13 cellular contexts compared by ENCODE assay signal in genomic region chr1:183821309-183822080, GRCh38. TPM values are rescaled to one million over a fixed set of nuclear protein-coding genes. Genes with fewer than 3 reads are reported as not detected.
DNase-seq lines count a peak whose midpoint lies in the region; ATAC-seq and TF ChIP-seq lines count a peak whose summit lies in the region.
"Had no signal": no experiment of that assay in that cellular context is flagged by ENCODE, and none has a peak within 500 bp of the region (broad histone marks: within the 10 kb centered on the region; RNA-seq: fewer than 3 reads in every experiment).

No MANE protein-coding gene starts in this region.

- peak overlapping the region; percentile 75 for H2AFZ ChIP-seq in Loucy (ENCODE audit: low read length)
- H2AFZ ChIP-seq: neural progenitor cell had no signal

- H3K27ac Mint-ChIP-seq in activated naive CD4-positive, alpha-beta T cell treated with anti-CD3 and anti-CD28 coated beads, Interleukin-2, amount 10 ng/mL, durations not matched to agents 7 days and 5 days = no peak overlapping the region
- H3K27ac Mint-ChIP-seq: CD4-positive, alpha-beta T cell; neural progenitor cell had no signal

- TF ChIP-seq CTCF in Loucy (conservative IDR thresholded peaks at IDR 0.05; ENCODE audit: low read length) (no peak), dorsolateral prefrontal cortex (IDR thresholded peaks at IDR 0.05 in 54 of 56, conservative IDR thresholded peaks at IDR 0.05 in 2 of 56; ENCODE audit: low read depth in 1 of 56, partially characterized antibody in 56 of 56) (no peak), left lung (IDR thresholded peaks at IDR 0.05) (no peak), suprapubic skin (IDR thresholded peaks at IDR 0.05) (no peak)

- H3K27ac ChIP-seq in dorsolateral prefrontal cortex = peak overlapping the region in 49 of 59 donors; percentile 2 to 91 (median 51)
- peak overlapping the region in 1 of 2 donors; percentile 39 for H3K27ac ChIP-seq in left lung
- H3K27ac ChIP-seq in suprapubic skin = peak overlapping the region; percentile 51
- H3K27ac ChIP-seq: neural progenitor cell had no signal

- no peak for DNase-seq in dorsolateral prefrontal cortex
- no peak for DNase-seq in left lung
- no peak for DNase-seq in suprapubic skin (ENCODE audit: low spot score in 2 of 2)
- DNase-seq in SHP77 (lab: John Stamatoyannopoulos, UW) = no peak
- DNase-seq in COR-L47 (lab: John Stamatoyannopoulos, UW) = no peak
- no peak for DNase-seq in NCI-H2107 (lab: John Stamatoyannopoulos, UW)
- DNase-seq in activated naive CD4-positive, alpha-beta T cell treated with anti-CD3 and anti-CD28 coated beads, Interleukin-2, amount 10 ng/mL, durations not matched to agents 7 days and 5 days = no peak
- DNase-seq: CD4-positive, alpha-beta T cell; NCI-H2029 had no signal

- H3K79me2 ChIP-seq in Loucy (ENCODE audit: insufficient read depth, low read length) = no peaks in the 10 kb centered on the region

- H3K27me3 ChIP-seq in Loucy (ENCODE audit: insufficient read depth, low read length, poor library complexity, severe bottlenecking) (no peaks in the 10 kb centered on the region), dorsolateral prefrontal cortex (no peaks in the 10 kb centered on the region), left lung (no peaks in the 10 kb centered on the region), suprapubic skin (no peaks in the 10 kb centered on the region)
- H3K27me3 ChIP-seq: neural progenitor cell had no signal

- peaks cover 5% of the 10 kb centered on the region for H3K4me1 ChIP-seq in Loucy (ENCODE audit: insufficient read depth, low read length, poor library complexity, severe bottlenecking)
- H3K4me1 ChIP-seq in left lung = peaks cover 11 to 41% of the 10 kb centered on the region in 2 donors
- H3K4me1 ChIP-seq in suprapubic skin = peaks cover 29% of the 10 kb centered on the region

- H3K36me3 Mint-ChIP-seq in activated naive CD4-positive, alpha-beta T cell treated with anti-CD3 and anti-CD28 coated beads, Interleukin-2, amount 10 ng/mL, durations not matched to agents 7 days and 5 days = no peaks in the 10 kb centered on the region

- no peak overlapping the region for H3K4me2 ChIP-seq in Loucy (ENCODE audit: low read depth, low read length, poor library complexity, severe bottlenecking)
- H3K4me2 ChIP-seq: neural progenitor cell had no signal

- no peaks in the 10 kb centered on the region for H3K9me3 ChIP-seq in Loucy (ENCODE audit: insufficient read depth, low read depth, low read length)
- no peaks in the 10 kb centered on the region for H3K9me3 ChIP-seq in left lung
- H3K9me3 ChIP-seq in suprapubic skin = no peaks in the 10 kb centered on the region

- no peaks in the 10 kb centered on the region for H3K9me2 ChIP-seq in Loucy (replicated peaks; ENCODE audit: low read depth, low read length)

- CTCF ChIA-PET in activated naive CD4-positive, alpha-beta T cell treated with anti-CD3 and anti-CD28 coated beads, Interleukin-2, amount 10 ng/mL, durations not matched to agents 7 days and 5 days (lab: Charles Lee) = interaction anchor here (0.5 kb wide), 1 partner anchor 602 kb away, joined by 3 read pairs; no protein-coding TSS in a partner anchor

- H3K4me3 ChIP-seq in Loucy (ENCODE audit: low read length, poor library complexity, severe bottlenecking) = no peak overlapping the region
- H3K4me3 ChIP-seq in dorsolateral prefrontal cortex = no peak overlapping the region
- H3K4me3 ChIP-seq in left lung = no peak overlapping the region
- no peak overlapping the region for H3K4me3 ChIP-seq in suprapubic skin
- H3K4me3 ChIP-seq: K562, neural progenitor cell had no signal

- no peak overlapping the region for H3K9ac ChIP-seq in Loucy (ENCODE audit: low read depth, low read length, poor library complexity, severe bottlenecking)
- H3K9ac ChIP-seq: neural progenitor cell had no signal

- H3F3A ChIP-seq in Loucy (ENCODE audit: low read depth) = no peaks in the 10 kb centered on the region

- TF ChIP-seq POLR2A in suprapubic skin (IDR thresholded peaks at IDR 0.05) = no peak

- WGBS in suprapubic skin = 67% methylated on average over 1 of the region's 1 CpG

- no peak for TF ChIP-seq EP300 in suprapubic skin (IDR thresholded peaks at IDR 0.05)

- no peaks in the 10 kb centered on the region for H3K36me3 ChIP-seq in Loucy (ENCODE audit: insufficient read depth, low read length)
- H3K36me3 ChIP-seq in left lung = peaks cover 0 to 4% of the 10 kb centered on the region in 2 donors
- H3K36me3 ChIP-seq in suprapubic skin = no peaks in the 10 kb centered on the region
- H3K36me3 ChIP-seq: neural progenitor cell had no signal

- intact Hi-C loops in dorsolateral prefrontal cortex (cut with DNase I) = no loop called here
- intact Hi-C loops in left lung (cut with DNase I) = no loop called here

- ATAC-seq in left lung = peak; percentile 39
- ATAC-seq: esophagus mucosa, K562 had no signal

- no peaks in the 10 kb centered on the region for H4K20me1 ChIP-seq in Loucy (ENCODE audit: insufficient read depth, low read length, poor library complexity, severe bottlenecking)

- H3K9me3 Mint-ChIP-seq in activated naive CD4-positive, alpha-beta T cell treated with anti-CD3 and anti-CD28 coated beads, Interleukin-2, amount 10 ng/mL, durations not matched to agents 7 days and 5 days = no peaks in the 10 kb centered on the region
- H3K9me3 Mint-ChIP-seq: CD4-positive, alpha-beta T cell had no signal

- H3K4me1 Mint-ChIP-seq in activated naive CD4-positive, alpha-beta T cell treated with anti-CD3 and anti-CD28 coated beads, Interleukin-2, amount 10 ng/mL, durations not matched to agents 7 days and 5 days = no peaks in the 10 kb centered on the region

- no peaks in the 10 kb centered on the region for H3K27me3 Mint-ChIP-seq in activated naive CD4-positive, alpha-beta T cell treated with anti-CD3 and anti-CD28 coated beads, Interleukin-2, amount 10 ng/mL, durations not matched to agents 7 days and 5 days
- H3K27me3 Mint-ChIP-seq: CD4-positive, alpha-beta T cell had no signal

- no peak overlapping the region for H3K4me3 Mint-ChIP-seq in activated naive CD4-positive, alpha-beta T cell treated with anti-CD3 and anti-CD28 coated beads, Interleukin-2, amount 10 ng/mL, durations not matched to agents 7 days and 5 days
- H3K4me3 Mint-ChIP-seq: CD4-positive, alpha-beta T cell; neural progenitor cell had no signal

RNA-seq across cellular contexts. Expression of gene RGL1, which starts 16.6 kb away (rescaled TPM):
- total RNA-seq in dorsolateral prefrontal cortex = 100 to 1,000 TPM in 1 of 120 experiments, 10 to 100 TPM in 119; 50.4 to 101 (median 62.6) TPM
- total RNA-seq in left lung = 10 to 100 TPM; 33.7 to 52.6 TPM
- 10 to 100 TPM; 10.6 to 13.8 (median 11.3) TPM for total RNA-seq in suprapubic skin
